Comparison of ENCODE assay signal across 26 cellular contexts in genomic region chr17:70476368-70476767, GRCh38.
"Had no signal": no experiment of that assay in that cellular context is flagged by ENCODE, and none has a peak within 500 bp of the region (broad histone marks: within the 10 kb centered on the region; RNA-seq: fewer than 3 reads in every experiment).

No MANE protein-coding gene starts in this region.

- H3K27me3 Mint-ChIP-seq: activated CD4-positive, alpha-beta memory T cell treated with anti-CD3 and anti-CD28 coated beads, Interleukin-2, amount 10 ng/mL, durations not matched to agents 7 days and 5 days; activated CD4-positive, alpha-beta T cell treated with anti-CD3 and anti-CD28 coated beads for 36 hours; activated CD4-positive, alpha-beta T cell treated with anti-CD3 and anti-CD28 coated beads, Interleukin-2, amount 10 ng/mL, durations not matched to agents 24 days and 14 days; activated naive CD8-positive, alpha-beta T cell; activated T-helper 17 cell treated with anti-CD3 and anti-CD28 coated beads, Interleukin-2, amount 50 U/mL, for 72 hours; effector memory CD8-positive, alpha-beta T cell had no signal

- H3K27ac ChIP-seq: brain microvascular endothelial cell, esophagus muscularis mucosa, foreskin keratinocyte, gastrocnemius medialis had no signal

- ATAC-seq: activated CD4-positive, alpha-beta T cell treated with anti-CD3 and anti-CD28 coated beads for 36 hours; activated T-cell treated with anti-CD3 and anti-CD28 coated beads, Interleukin-2, amount 50 U/mL, for 4 hours; activated T-helper 17 cell treated with anti-CD3 and anti-CD28 coated beads, Interleukin-2, amount 50 U/mL, for 72 hours; effector memory CD8-positive, alpha-beta T cell; foreskin keratinocyte; gastrocnemius medialis had no signal

- H3K4me3 ChIP-seq: esophagus muscularis mucosa, gastrocnemius medialis had no signal

- H3K27ac Mint-ChIP-seq: activated CD4-positive, alpha-beta memory T cell treated with anti-CD3 and anti-CD28 coated beads, Interleukin-2, amount 10 ng/mL, durations not matched to agents 7 days and 5 days; activated CD4-positive, alpha-beta T cell treated with anti-CD3 and anti-CD28 coated beads for 36 hours; activated CD4-positive, alpha-beta T cell treated with anti-CD3 and anti-CD28 coated beads, Interleukin-2, amount 10 ng/mL, durations not matched to agents 24 days and 14 days; activated naive CD8-positive, alpha-beta T cell; activated T-helper 17 cell treated with anti-CD3 and anti-CD28 coated beads, Interleukin-2, amount 50 U/mL, for 72 hours; effector memory CD8-positive, alpha-beta T cell had no signal

- H3K36me3 Mint-ChIP-seq: activated naive CD8-positive, alpha-beta T cell had no signal

- H3K4me3 Mint-ChIP-seq: activated CD4-positive, alpha-beta memory T cell treated with anti-CD3 and anti-CD28 coated beads, Interleukin-2, amount 10 ng/mL, durations not matched to agents 7 days and 5 days; activated CD4-positive, alpha-beta T cell treated with anti-CD3 and anti-CD28 coated beads for 36 hours; activated CD4-positive, alpha-beta T cell treated with anti-CD3 and anti-CD28 coated beads, Interleukin-2, amount 10 ng/mL, durations not matched to agents 24 days and 14 days; activated naive CD8-positive, alpha-beta T cell; activated T-cell treated with anti-CD3 and anti-CD28 coated beads, Interleukin-2, amount 50 U/mL, for 4 hours; activated T-helper 17 cell treated with anti-CD3 and anti-CD28 coated beads, Interleukin-2, amount 50 U/mL, for 72 hours; effector memory CD8-positive, alpha-beta T cell had no signal

- H3K4me1 Mint-ChIP-seq: activated CD4-positive, alpha-beta memory T cell treated with anti-CD3 and anti-CD28 coated beads, Interleukin-2, amount 10 ng/mL, durations not matched to agents 7 days and 5 days; activated CD4-positive, alpha-beta T cell treated with anti-CD3 and anti-CD28 coated beads for 36 hours; activated CD4-positive, alpha-beta T cell treated with anti-CD3 and anti-CD28 coated beads, Interleukin-2, amount 10 ng/mL, durations not matched to agents 24 days and 14 days; activated T-helper 17 cell treated with anti-CD3 and anti-CD28 coated beads, Interleukin-2, amount 50 U/mL, for 72 hours had no signal

- H3K27me3 ChIP-seq: brain microvascular endothelial cell, esophagus muscularis mucosa, foreskin keratinocyte, gastrocnemius medialis had no signal

- DNase-seq: activated CD4-positive, alpha-beta memory T cell treated with anti-CD3 and anti-CD28 coated beads, Interleukin-2, amount 10 ng/mL, durations not matched to agents 7 days and 5 days; activated CD4-positive, alpha-beta T cell treated with anti-CD3 and anti-CD28 coated beads for 36 hours; activated CD4-positive, alpha-beta T cell treated with anti-CD3 and anti-CD28 coated beads, Interleukin-2, amount 10 ng/mL, durations not matched to agents 24 days and 14 days; activated CD4-positive, CD25-positive, alpha-beta regulatory T cell; activated CD4-positive, CD25-positive, alpha-beta regulatory T cell treated with anti-CD3 and anti-CD28 coated beads, Interleukin-2, amount 50 U/mL, for 72 hours; activated effector memory CD4-positive, alpha-beta T cell treated with Interleukin-2 at 50 U/mL for 16 hours; activated gamma-delta T cell treated with Interleukin-2 at 50 U/mL for 16 hours; activated naive CD4-positive, alpha-beta T cell treated with anti-CD3 and anti-CD28 coated beads, Interleukin-2, amount 50 U/mL, for 16 hours; activated naive CD4-positive, alpha-beta T cell treated with Interleukin-2 at 50 U/mL for 16 hours; activated T-cell treated with anti-CD3 and anti-CD28 coated beads, Interleukin-2, amount 50 U/mL, for 4 hours; amniotic stem cell; anterior cingulate cortex; brain microvascular endothelial cell; caudate nucleus; cortex of kidney; dermis blood vessel endothelial cell; effector CD4-positive, alpha-beta T cell; effector memory CD8-positive, alpha-beta T cell; erythroblast; foreskin keratinocyte; gastrocnemius medialis; glutamatergic neuron; T-helper 2 cell had no signal

- H3K36me3 ChIP-seq: brain microvascular endothelial cell, esophagus muscularis mucosa, gastrocnemius medialis had no signal

- H3K9me3 Mint-ChIP-seq: activated CD4-positive, alpha-beta T cell treated with anti-CD3 and anti-CD28 coated beads, Interleukin-2, amount 10 ng/mL, durations not matched to agents 24 days and 14 days had no signal

- H3K4me1 ChIP-seq: foreskin keratinocyte, gastrocnemius medialis had no signal

- H3K9me3 ChIP-seq: esophagus muscularis mucosa, gastrocnemius medialis had no signal
